Comparison of ENCODE assay signal across 21 cellular contexts in the genomic region with DNA sequence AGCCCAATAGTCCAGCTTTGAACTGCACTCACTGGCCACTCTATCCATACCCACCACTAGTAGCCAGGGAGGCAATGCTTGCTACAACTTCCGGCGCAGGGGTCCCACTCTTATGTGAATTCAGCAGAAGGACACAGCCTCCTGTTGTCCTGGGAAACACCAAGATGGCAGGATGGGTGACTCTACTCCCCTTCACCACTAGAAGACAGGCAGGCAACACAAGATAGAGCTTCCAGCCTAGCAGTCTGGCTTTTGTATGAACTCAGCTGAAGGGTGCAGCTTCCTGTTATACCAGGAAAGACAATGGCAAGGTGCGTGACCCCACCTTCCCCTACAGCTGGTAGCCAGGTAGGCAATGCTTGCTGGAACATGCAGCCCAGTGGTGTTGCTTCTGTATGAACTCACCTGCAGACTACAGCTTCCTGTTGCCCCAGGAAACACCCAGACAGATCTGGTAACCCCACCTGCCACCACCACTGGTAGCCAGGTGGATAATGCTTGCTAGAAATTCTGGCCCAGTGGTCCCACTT.
"Had no signal": no experiment of that assay in that cellular context is flagged by ENCODE, and none has a peak within 500 bp of the region (broad histone marks: within the 10 kb centered on the region; RNA-seq: fewer than 3 reads in every experiment).

No MANE protein-coding gene starts in this region.

- H3K4me1 ChIP-seq: left ventricle myocardium inferior, right atrium auricular region, right lobe of liver, transverse colon, upper lobe of left lung had no signal

- H3K27ac ChIP-seq: left ventricle myocardium inferior, ovary, right atrium auricular region, right lobe of liver, transverse colon, upper lobe of left lung had no signal

- H3K4me3 ChIP-seq: left ventricle myocardium inferior, lung, ovary, right atrium auricular region, right lobe of liver, smooth muscle cell, transverse colon, upper lobe of left lung had no signal

- ATAC-seq: naive thymus-derived CD4-positive, alpha-beta T cell; natural killer cell treated with Interleukin-12 subunit alpha and Interleukin-12 subunit beta and Interleukin-15 and Interleukin-18, amount 100 ng/mL, for 72 hours; right lobe of liver; stimulated activated memory B cell treated with anti-CD40 and anti-IgM and Interleukin-4, amounts not matched to agents 10 μg/mL and 1 μg/mL and 100 μg/mL, for 72 hours; stimulated activated naive CD8-positive, alpha-beta T cell treated with anti-CD3 and anti-CD28 coated beads, Interleukin-15, amount 100 ng/mL, for 72 hours had no signal

- H3K27me3 ChIP-seq: ovary, right atrium auricular region, right lobe of liver, transverse colon, upper lobe of left lung had no signal

- H3K36me3 ChIP-seq: left ventricle myocardium inferior, ovary, right atrium auricular region, right lobe of liver, transverse colon, upper lobe of left lung had no signal

- H3K9me3 ChIP-seq: ovary, right lobe of liver had no signal

- DNase-seq: hypothalamus; immature natural killer cell; left ventricle myocardium inferior; mesendoderm; naive thymus-derived CD4-positive, alpha-beta T cell; ovary; right lobe of liver; stimulated activated CD4-positive, alpha-beta T cell treated with anti-CD3 and anti-CD28 coated beads, Interleukin-1b, Interleukin-23, amount 100 ng/mL, for 48 hours; stimulated activated CD4-positive, alpha-beta T cell treated with anti-CD3 and anti-CD28 coated beads, Interleukin-2, amount 100 ng/mL, for 48 hours; stimulated activated CD4-positive, alpha-beta T cell treated with anti-CD3 and anti-CD28 coated beads, Interleukin-4, amount 100 ng/mL, for 4 hours; stimulated activated CD8-positive, alpha-beta memory T cell treated with anti-CD3 and anti-CD28 coated beads, Interleukin-4, amount 100 ng/mL, for 48 hours; stimulated activated naive CD4-positive, alpha-beta T cell treated with Interleukin-2 at 50 U/mL for 16 hours; stimulated activated naive CD8-positive, alpha-beta T cell treated with anti-CD3 and anti-CD28 coated beads, Interleukin-15, amount 100 ng/mL, for 72 hours; substantia nigra; transverse colon; upper lobe of left lung had no signal
